Comparison of ENCODE assay signal across 8 cellular contexts in the genomic region with DNA sequence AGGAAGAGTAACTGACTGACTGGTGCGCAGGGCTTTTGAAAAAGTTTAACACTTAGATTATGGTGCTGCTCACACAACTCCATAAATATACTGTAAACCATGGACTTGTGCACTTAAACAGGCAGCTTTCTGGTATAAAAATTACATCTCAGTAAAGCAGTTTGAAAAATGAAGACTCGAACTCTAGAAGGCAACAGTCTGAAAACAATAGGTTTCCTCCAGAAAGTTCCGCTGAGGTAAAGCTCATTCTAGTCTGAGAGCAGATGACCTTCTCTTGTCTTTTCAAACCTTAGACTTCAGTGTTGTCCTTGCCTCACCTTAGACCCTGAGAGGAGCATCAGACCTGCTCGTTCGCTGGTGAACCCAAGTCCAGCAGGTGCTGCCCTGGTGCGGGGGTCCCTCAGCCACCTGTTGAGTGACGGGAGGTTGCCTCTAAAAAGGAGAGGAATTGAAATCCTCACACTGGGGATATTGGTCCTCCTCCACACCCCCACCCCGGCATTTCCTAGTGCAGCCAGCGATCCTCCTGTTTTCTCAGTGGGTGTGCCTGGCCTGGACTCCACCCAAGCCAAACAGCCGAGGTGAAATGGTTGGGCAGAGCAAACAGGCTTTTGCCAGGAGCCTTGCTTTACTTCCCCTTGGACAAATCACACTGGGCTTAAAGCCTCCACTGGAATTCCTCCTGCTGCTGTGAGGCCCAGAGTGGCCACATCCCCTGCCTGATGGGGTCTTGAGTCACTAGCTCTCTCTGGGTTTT. TPM values are rescaled to one million over a fixed set of nuclear protein-coding genes. Genes with fewer than 3 reads are reported as not detected.
DNase-seq lines count a peak whose midpoint lies in the region; ATAC-seq, FAIRE-seq and TF ChIP-seq lines count a peak whose summit lies in the region.
"Had no signal": no experiment of that assay in that cellular context is flagged by ENCODE, and none has a peak within 500 bp of the region (broad histone marks: within the 10 kb centered on the region; RNA-seq: fewer than 3 reads in every experiment).

No MANE protein-coding gene starts in this region.

- H3K4me2 ChIP-seq in keratinocyte (ENCODE audit: control insufficient read depth, extremely low read depth, insufficient read depth, low read depth, low read length): peak overlapping the region; percentile 31

- peak overlapping the region; percentile 67 for H3K27ac ChIP-seq in keratinocyte (ENCODE audit: control insufficient read depth, insufficient read depth, low read length)

- H3K79me2 ChIP-seq in keratinocyte (ENCODE audit: control insufficient read depth, insufficient read depth, low read length): no peaks in the 10 kb centered on the region

- peak overlapping the region; percentile 72 for H2AFZ ChIP-seq in keratinocyte (ENCODE audit: control insufficient read depth, low read length)

- no peaks in the 10 kb centered on the region for H3K9me1 ChIP-seq in keratinocyte (ENCODE audit: control insufficient read depth, extremely low read depth, insufficient read depth, low read length)

- peaks cover 5% of the 10 kb centered on the region for H3K27me3 Mint-ChIP-seq in type B pancreatic cell

- no peak for TF ChIP-seq CTCF in astrocyte of the cerebellum (IDR thresholded peaks at IDR 0.05; ENCODE audit: low read depth, low read length, missing control alignments)
- no peak for TF ChIP-seq CTCF in keratinocyte (optimal IDR thresholded peaks at IDR 0.05 in 1 of 3, IDR thresholded peaks at IDR 0.05 in 1 of 3, conservative IDR thresholded peaks at IDR 0.05 in 1 of 3; ENCODE audit: extremely low read depth in 1 of 3, insufficient read depth in 2 of 3, low read length in 3 of 3)
- TF ChIP-seq CTCF in type B pancreatic cell (conservative IDR thresholded peaks at IDR 0.05): no peak

- H4K20me1 ChIP-seq in keratinocyte (ENCODE audit: control insufficient read depth, extremely low read depth, insufficient read depth, low read length): no peaks in the 10 kb centered on the region

- no peak overlapping the region for H3K4me3 Mint-ChIP-seq in type B pancreatic cell

- ATAC-seq in HG03097 (IDR thresholded peaks at IDR 0.05; ENCODE audit: low FRiP score, unreplicated experiment): no peak

- no peaks in the 10 kb centered on the region for H3K27me3 ChIP-seq in keratinocyte (ENCODE audit: control insufficient read depth, extremely low read depth, insufficient read depth, low read length)

- peak overlapping the region; percentile 29 for H3K9ac ChIP-seq in keratinocyte (ENCODE audit: control insufficient read depth, extremely low read depth, insufficient read depth, low read length)

- no peaks in the 10 kb centered on the region for H3K9me3 ChIP-seq in keratinocyte (ENCODE audit: control insufficient read depth, low read depth, low read length)

- H3K4me1 Mint-ChIP-seq in type B pancreatic cell (ENCODE audit: unreplicated experiment): peaks cover 22% of the 10 kb centered on the region

- no peaks in the 10 kb centered on the region for H3K36me3 ChIP-seq in keratinocyte (ENCODE audit: control insufficient read depth in 2 of 2, extremely low read depth in 1 of 2, insufficient read depth in 2 of 2, low read length in 2 of 2)

- no peak overlapping the region for H3K4me3 ChIP-seq in astrocyte of the cerebellum (ENCODE audit: low read depth, low read length)
- H3K4me3 ChIP-seq in keratinocyte (ENCODE audit: control insufficient read depth in 2 of 3, extremely low read depth in 1 of 3, insufficient read depth in 2 of 3, low read depth in 1 of 3, low read length in 3 of 3): no peak overlapping the region

- DNase-seq in LHCN-M2 (ENCODE audit: low read depth) (peak; percentile 74), astrocyte of the cerebellum (ENCODE audit: low read depth) (peak; percentile 83), keratinocyte (ENCODE audit: low read depth, low spot score) (no peak), type B pancreatic cell (ENCODE audit: extremely low spot score, unreplicated experiment) (no peak), KBM-7 (no peak)
- no peak for DNase-seq in stimulated activated naive CD4-positive, alpha-beta T cell (lab: John Stamatoyannopoulos, UW)
- DNase-seq: activated effector memory CD4-positive, alpha-beta T cell treated with Interleukin-2 at 50 U/mL for 16 hours had no signal

- H3K4me1 ChIP-seq in keratinocyte (ENCODE audit: control insufficient read depth, extremely low read depth, insufficient read depth, low read length): peaks cover 48% of the 10 kb centered on the region

- dilution Hi-C loops in keratinocyte (cut with MboI; ENCODE audit: extremely low pct_ligation_motif_present, low sequenced_read_pairs): no loop called here

- FAIRE-seq in keratinocyte (lab: Jason Lieb, UNC): peak; percentile 72

- H3K36me3 Mint-ChIP-seq in type B pancreatic cell: no peaks in the 10 kb centered on the region

- in situ Hi-C loops in astrocyte of the cerebellum (cut with HindIII; ENCODE audit: low sequenced_read_pairs): no loop called here
- in situ Hi-C loops in KBM-7 (cut with MboI; ENCODE audit: low pct_unique_long_range_greater_than_20kb, low sequenced_read_pairs): no loop called here

- H3K9me3 Mint-ChIP-seq in type B pancreatic cell: no peaks in the 10 kb centered on the region

- peak overlapping the region; percentile 57 for H3K27ac Mint-ChIP-seq in type B pancreatic cell

RNA-seq across cellular contexts. Expression of a gene that starts 14.7 kb away (rescaled TPM):
- 149 and 161 TPM in 2 replicates for total RNA-seq in LHCN-M2 (2014; rRNA removed)
- 77.3 TPM for polyA plus RNA-seq in LHCN-M2 (2012)
- polyA plus RNA-seq in keratinocyte: 78.3 to 135 TPM (median 100 TPM) in 3 replicates
- 73.7 TPM for polyA plus RNA-seq in keratinocyte (2011; ENCODE audit: low read depth)
- 67.6 and 112 TPM in 2 replicates for polyA plus RNA-seq in keratinocyte (2011; cell fraction: cytosol; rRNA removed)
- 224 and 265 TPM in 2 replicates for polyA plus RNA-seq in keratinocyte (2011; cell fraction: nucleus; rRNA removed)
- polyA plus RNA-seq in keratinocyte (2012; ENCODE audit: low replicate concordance): 159 and 171 TPM in 2 replicates
- polyA minus RNA-seq in keratinocyte: 137 to 269 TPM (median 175 TPM) in 3 replicates
- polyA minus RNA-seq in keratinocyte (2011; cell fraction: cytosol; rRNA and poly(A)+ RNA removed): 166 TPM
- 137 and 167 TPM in 2 replicates for polyA minus RNA-seq in keratinocyte (2011; cell fraction: nucleus; rRNA and poly(A)+ RNA removed)
- total RNA-seq in type B pancreatic cell (ENCODE audit: low replicate concordance): 39.3 and 52.2 TPM in 2 replicates

RNA-seq across cellular contexts. Expression of a gene that starts 37.7 kb away (rescaled TPM):
- total RNA-seq in LHCN-M2 (2014; rRNA removed): 53.7 and 57.9 TPM in 2 replicates
- polyA plus RNA-seq in LHCN-M2 (2012): 36.0 TPM
- 57.8 to 62.0 TPM (median 58.0 TPM) in 3 replicates for polyA plus RNA-seq in keratinocyte
- 21.1 TPM for polyA plus RNA-seq in keratinocyte (2011; ENCODE audit: low read depth)
- 34.1 and 47.9 TPM in 2 replicates for polyA plus RNA-seq in keratinocyte (2011; cell fraction: cytosol; rRNA removed)
- 110 and 122 TPM in 2 replicates for polyA plus RNA-seq in keratinocyte (2011; cell fraction: nucleus; rRNA removed)
- 45.3 and 56.1 TPM in 2 replicates for polyA plus RNA-seq in keratinocyte (2012; ENCODE audit: low replicate concordance)
- 55.2 to 77.9 TPM (median 63.6 TPM) in 3 replicates for polyA minus RNA-seq in keratinocyte
- 44.1 TPM for polyA minus RNA-seq in keratinocyte (2011; cell fraction: cytosol; rRNA and poly(A)+ RNA removed)
- polyA minus RNA-seq in keratinocyte (2011; cell fraction: nucleus; rRNA and poly(A)+ RNA removed): 48.5 and 57.2 TPM in 2 replicates
- 64.1 and 78.3 TPM in 2 replicates for total RNA-seq in type B pancreatic cell (ENCODE audit: low replicate concordance)

Comparison
In these comparisons a context has a peak if more than half of its experiments do, and no peak if none do; other contexts are left out.
1. DNase-seq: peak in LHCN-M2 (single experiment) and astrocyte of the cerebellum (single experiment); none in keratinocyte (single experiment), type B pancreatic cell (single experiment), KBM-7 (single experiment) and stimulated activated naive CD4-positive, alpha-beta T cell (0 of 6).